In genomic region chr19:49679832-49680472, GRCh38 we compare ENCODE assay signal across 8 cellular contexts. TPM values are rescaled to one million over a fixed set of nuclear protein-coding genes. Genes with fewer than 3 reads are reported as not detected.
A peak's percentile ranks its signal among the peaks of the same experiment; 100 is the strongest.
DNase-seq lines count a peak whose midpoint lies in the region; ATAC-seq and TF ChIP-seq lines count a peak whose summit lies in the region.

No MANE protein-coding gene starts in this region.

- H4K91ac ChIP-seq in H9 (ENCODE audit: insufficient read length, low read depth, low read length), result no peak overlapping the region

- peaks cover 33 to 44% (median 40%) of the 10 kb centered on the region in 3 experiments; a peak in 6 of 7 replicates for H3K36me3 Mint-ChIP-seq in H9 (ENCODE audit: insufficient read depth in 1 of 3, low read depth in 3 of 3)

- TF ChIP-seq CTCF in H9 (conservative IDR thresholded peaks at IDR 0.05) (no peak), RWPE2 (IDR thresholded peaks at IDR 0.05; ENCODE audit: poor library complexity, severe bottlenecking) (no peak), gastroesophageal sphincter (IDR thresholded peaks at IDR 0.05) (no peak)

- H3K27ac Mint-ChIP-seq in H9, result peak overlapping the region; percentile 95 to 98 (median 97)

- WGBS in H9 (ENCODE audit: extremely low coverage, insufficient read length, low lambda C conversion rate), result no CpG with 5 or more reads among the region's 9 CpGs
- WGBS in gastroesophageal sphincter (ENCODE audit: low coverage in 1 of 2), 2 donors, result 29 to 49% methylated on average over 4 to 6 of the region's 9 CpGs

- no peak overlapping the region for H2BK20ac ChIP-seq in H9 (ENCODE audit: low read depth, low read length, poor library complexity, severe bottlenecking)

- no peaks in the 10 kb centered on the region; a peak in 2 of 5 replicates for H3K9me3 Mint-ChIP-seq in H9

- H3K56ac ChIP-seq in H9 (ENCODE audit: insufficient read length, low read depth, low read length), result no peak overlapping the region

- no peak overlapping the region for H3K23ac ChIP-seq in H9 (ENCODE audit: insufficient read length, low read depth, low read length)

- H3K79me2 ChIP-seq in H9 (ENCODE audit: insufficient read depth, low read length), result peaks cover 22% of the 10 kb centered on the region; the same call in 1 of the 2 replicates

- H4K5ac ChIP-seq in H9 (ENCODE audit: insufficient read length, low read depth, low read length), result no peak overlapping the region

- no peaks in the 10 kb centered on the region for H3K27me3 ChIP-seq in H9 (ENCODE audit: insufficient read depth, low read length)
- no peaks in the 10 kb centered on the region for H3K27me3 ChIP-seq in RWPE2 (ENCODE audit: insufficient read depth, poor library complexity, severe bottlenecking)
- H3K27me3 ChIP-seq in gastroesophageal sphincter, result no peaks in the 10 kb centered on the region
- no peaks in the 10 kb centered on the region for H3K27me3 ChIP-seq in skeletal muscle satellite cell (ENCODE audit: control insufficient read depth, insufficient read depth, low read length)

- H3K9ac ChIP-seq in H9 (ENCODE audit: extremely low read depth, insufficient read length, low read length) (no peak overlapping the region), skeletal muscle satellite cell (ENCODE audit: low read depth, low read length) (peak overlapping the region; percentile 26)

- H2BK12ac ChIP-seq in H9 (ENCODE audit: insufficient read length, low read depth, low read length), result no peak overlapping the region

- H2AK5ac ChIP-seq in H9 (ENCODE audit: insufficient read length, low read length), result no peak overlapping the region

- peaks cover 2% of the 10 kb centered on the region; the same call in 1 of the 2 replicates for H3K27me3 Mint-ChIP-seq in H9 (ENCODE audit: low read depth)

- no peak overlapping the region for H3K4ac ChIP-seq in H9 (ENCODE audit: low read depth, low read length)

- H3K23me2 ChIP-seq in H9 (ENCODE audit: insufficient read length, low read depth, low read length, poor library complexity, severe bottlenecking), result peaks cover 4% of the 10 kb centered on the region

- no peak overlapping the region for H4K8ac ChIP-seq in H9 (replicated peaks; ENCODE audit: insufficient read length, low read depth, low read length)

- no peak overlapping the region for H3T11ph ChIP-seq in H9 (ENCODE audit: low read length)

- no peak overlapping the region for H2BK120ac ChIP-seq in H9 (ENCODE audit: low read depth, low read length, poor library complexity, severe bottlenecking)

- H3K79me1 ChIP-seq in H9 (ENCODE audit: insufficient read depth, low read depth, low read length, poor library complexity, severe bottlenecking), result peaks cover 2% of the 10 kb centered on the region

- H3K36me3 ChIP-seq in RWPE2 (ENCODE audit: low read depth) (peaks cover 52% of the 10 kb centered on the region), gastroesophageal sphincter (peaks cover 0 to 41% of the 10 kb centered on the region in 2 donors), skeletal muscle satellite cell (ENCODE audit: insufficient read depth, low read length) (peaks cover 32% of the 10 kb centered on the region)

- H3K4me1 ChIP-seq in H9 (ENCODE audit: insufficient read depth, low read length), result peaks cover 5% of the 10 kb centered on the region
- H3K4me1 ChIP-seq in RWPE2 (ENCODE audit: insufficient read depth, poor library complexity, severe bottlenecking), result peaks cover 2% of the 10 kb centered on the region
- peaks cover 0 to 59% (median 19%) of the 10 kb centered on the region in 3 donors for H3K4me1 ChIP-seq in gastroesophageal sphincter
- H3K4me1 ChIP-seq in skeletal muscle satellite cell (ENCODE audit: control insufficient read depth, insufficient read depth, low read length), result peaks cover 22% of the 10 kb centered on the region

- ATAC-seq in RWPE2 (ENCODE audit: low read depth), result no peak
- ATAC-seq in gastroesophageal sphincter, result no peak
- ATAC-seq in HG02759 (IDR thresholded peaks at IDR 0.05; ENCODE audit: unreplicated experiment), result no peak
- no peak for ATAC-seq in HG02678 (IDR thresholded peaks at IDR 0.05; ENCODE audit: unreplicated experiment)
- ATAC-seq in HG03097 (IDR thresholded peaks at IDR 0.05; ENCODE audit: low FRiP score, unreplicated experiment), result no peak

- H3K27ac ChIP-seq in H9 (ENCODE audit: insufficient read length, low read depth, low read length) (no peak overlapping the region), RWPE2 (ENCODE audit: poor library complexity, severe bottlenecking) (no peak overlapping the region), gastroesophageal sphincter (peak overlapping the region in 3 of 4 donors; percentile 59 to 71 (median 67))

- TF ChIP-seq EP300 in gastroesophageal sphincter (IDR thresholded peaks at IDR 0.05), result no peak

- H3K4me2 ChIP-seq in H9 (ENCODE audit: insufficient read depth, insufficient read length, low read length) (no peak overlapping the region), skeletal muscle satellite cell (ENCODE audit: low read length) (peak overlapping the region; percentile 65)

- H3K4me3 ChIP-seq in RWPE2 (ENCODE audit: severe bottlenecking) (no peak overlapping the region), gastroesophageal sphincter (peak overlapping the region in 1 of 2 donors; percentile 34), skeletal muscle satellite cell (ENCODE audit: low read length) (peak overlapping the region; percentile 18)

- H2AFZ ChIP-seq in H9 (ENCODE audit: low read length), result no peak overlapping the region

- peak overlapping the region; percentile 91 to 98 for H3K4me3 Mint-ChIP-seq in H9

- H3K14ac ChIP-seq in H9 (ENCODE audit: insufficient read depth, low read length), result no peak overlapping the region

- H3K9me3 ChIP-seq in H9 (ENCODE audit: control insufficient read depth, low read depth, low read length) (no peaks in the 10 kb centered on the region), RWPE2 (ENCODE audit: severe bottlenecking) (no peaks in the 10 kb centered on the region), gastroesophageal sphincter (no peaks in the 10 kb centered on the region), skeletal muscle satellite cell (replicated peaks; ENCODE audit: low read length) (no peaks in the 10 kb centered on the region)

- H3K4me1 Mint-ChIP-seq in H9, result peaks cover 20 to 37% of the 10 kb centered on the region in 2 experiments

- H2BK5ac ChIP-seq in H9 (ENCODE audit: insufficient read length, low read length), result no peak overlapping the region

- H4K20me1 ChIP-seq in H9 (ENCODE audit: control insufficient read depth, insufficient read depth, insufficient read length), result no peaks in the 10 kb centered on the region

- no peak overlapping the region for H2BK15ac ChIP-seq in H9 (ENCODE audit: low read depth, low read length)

- DNase-seq in H9 (no peak), RWPE2 (ENCODE audit: low spot score) (peak; percentile 48)
- DNase-seq in activated effector memory CD4-positive, alpha-beta T cell treated with anti-CD3 and anti-CD28 coated beads, Interleukin-2, amount 50 U/mL, for 16 hours, result no peak

- H3K18ac ChIP-seq in H9 (ENCODE audit: insufficient read length, low read depth, low read length), result no peak overlapping the region

- TF ChIP-seq POLR2A in gastroesophageal sphincter (IDR thresholded peaks at IDR 0.05), result no peak

RNA-seq across cellular contexts. Expression of gene PRMT1, which starts 2.9 kb away (rescaled TPM):
- total RNA-seq in H9 (2021) (504 and 505 TPM in 2 replicates), gastroesophageal sphincter (100 to 1,000 TPM; 137 to 152 (median 146) TPM)
- 303 and 305 TPM in 2 replicates for total RNA-seq in skeletal muscle satellite cell (2012; rRNA removed)

RNA-seq across cellular contexts. Expression of gene ADM5, which starts 9.4 kb away (rescaled TPM):
- total RNA-seq in H9 (2021) (13.5 and 13.6 TPM in 2 replicates), gastroesophageal sphincter (1 to 10 TPM in 3 of 4 donors, not detected in 1; 1.3 to 4.1 (median 1.5) TPM)
- 0.25 and 1.1 TPM in 2 replicates for total RNA-seq in skeletal muscle satellite cell (2012; rRNA removed)

RNA-seq across cellular contexts. Expression of gene CPT1C, which starts 11.0 kb away (rescaled TPM):
- 66.4 and 74.6 TPM in 2 replicates for total RNA-seq in H9 (2021)
- 1 to 10 TPM; 2.0 to 3.0 (median 2.6) TPM for total RNA-seq in gastroesophageal sphincter
- total RNA-seq in skeletal muscle satellite cell (2012; rRNA removed), result 5.7 and 11.4 TPM in 2 replicates

RNA-seq across cellular contexts. Expression of gene BCL2L12, which starts 14.2 kb away (rescaled TPM):
- total RNA-seq in H9 (2021) (145 and 154 TPM in 2 replicates), gastroesophageal sphincter (1 to 10 TPM; 3.3 to 7.9 (median 6.4) TPM)
- 5.3 and 9.0 TPM in 2 replicates for total RNA-seq in skeletal muscle satellite cell (2012; rRNA removed)

RNA-seq across cellular contexts. Expression of gene IRF3, which starts 14.3 kb away (rescaled TPM):
- total RNA-seq in H9 (2021), result 185 and 205 TPM in 2 replicates
- 10 to 100 TPM; 29.2 to 68.6 (median 39.9) TPM for total RNA-seq in gastroesophageal sphincter
- 36.5 and 38.7 TPM in 2 replicates for total RNA-seq in skeletal muscle satellite cell (2012; rRNA removed)

Comparison
In these comparisons a context has a peak if more than half of its experiments do, and no peak if none do; other contexts are left out.
1. H3K27ac ChIP-seq: peak in gastroesophageal sphincter (3 of 4); none in H9 (single experiment) and RWPE2 (single experiment).
2. RNA of gene CPT1C, which starts 11.0 kb away (total RNA-seq): 66.4 to 74.6 TPM in H9; 2.0 to 3.0 TPM in gastroesophageal sphincter; every median in the first group is over 10 times any median in the second.